9 cellular contexts compared by ENCODE assay signal in the genomic region with DNA sequence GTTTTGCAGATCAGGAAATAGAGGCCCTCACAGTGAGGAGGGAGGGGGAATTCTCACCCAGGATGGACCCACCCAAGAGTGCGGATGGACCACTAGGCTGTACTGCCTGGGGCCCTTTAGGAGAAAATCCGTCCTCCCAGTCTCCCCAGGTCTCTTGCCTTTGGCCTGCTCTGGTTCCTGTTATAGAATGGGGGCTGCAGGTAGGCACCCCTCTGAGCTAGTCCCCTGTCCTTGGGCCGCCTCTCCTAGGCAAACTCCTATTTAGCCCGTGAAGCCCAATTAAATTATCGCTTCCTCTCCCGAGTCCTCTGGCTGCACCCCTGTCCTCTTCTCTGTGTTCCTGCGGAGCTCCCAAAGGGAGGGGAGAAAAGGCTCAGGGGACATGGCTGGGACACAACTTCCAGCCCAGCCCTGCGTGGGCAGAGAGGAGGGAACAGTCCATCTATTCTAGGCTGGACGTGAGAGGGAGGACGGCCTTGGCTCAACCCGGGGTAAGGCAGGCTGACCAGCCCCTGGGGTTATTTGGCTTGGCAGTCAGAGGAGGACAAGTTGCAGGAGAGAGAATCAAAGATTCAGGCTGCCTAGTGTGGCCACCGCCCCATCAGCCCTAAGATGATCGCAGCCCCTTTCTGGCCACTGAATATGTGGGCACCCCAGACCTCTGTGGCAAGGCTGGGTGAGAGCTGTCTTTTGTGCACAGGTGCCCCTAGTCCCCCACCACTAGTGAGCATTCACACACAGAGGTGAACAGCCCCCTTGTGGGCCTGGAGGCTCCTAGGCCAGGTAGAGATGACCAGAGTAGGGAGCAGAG.
A peak's percentile ranks its signal among the peaks of the same experiment; 100 is the strongest.
DNase-seq lines count a peak whose midpoint lies in the region; ATAC-seq and TF ChIP-seq lines count a peak whose summit lies in the region.
"Had no signal": no experiment of that assay in that cellular context is flagged by ENCODE, and none has a peak within 500 bp of the region (broad histone marks: within the 10 kb centered on the region; RNA-seq: fewer than 3 reads in every experiment).

No MANE protein-coding gene starts in this region.

- POLR2A ChIA-PET in A673 (lab: Charles Lee; ENCODE audit: low non-redundant PET), result no interaction called here
- POLR2A ChIA-PET in naive thymus-derived CD8-positive, alpha-beta T cell (lab: Charles Lee), result interaction anchor here (0.9 to 1.5 kb wide), 2 partner anchors 25 to 27 kb away, joined by 3 to 4 read pairs; no protein-coding TSS in a partner anchor

- no peak for TF ChIP-seq CTCF in A673 (conservative IDR thresholded peaks at IDR 0.05; ENCODE audit: low read depth, low read length)
- TF ChIP-seq CTCF in Peyer's patch (IDR thresholded peaks at IDR 0.05), result no peak
- TF ChIP-seq CTCF in endothelial cell (IDR thresholded peaks at IDR 0.05; ENCODE audit: unreplicated experiment), result no peak

- H3K9me3 Mint-ChIP-seq in endothelial cell (ENCODE audit: unreplicated experiment), result no peaks in the 10 kb centered on the region
- no peaks in the 10 kb centered on the region for H3K9me3 Mint-ChIP-seq in naive thymus-derived CD8-positive, alpha-beta T cell

- H3K27me3 Mint-ChIP-seq in endothelial cell (ENCODE audit: unreplicated experiment), result peaks cover 27% of the 10 kb centered on the region
- peaks cover 0 to 2% (median 0%) of the 10 kb centered on the region in 5 donors for H3K27me3 Mint-ChIP-seq in naive thymus-derived CD8-positive, alpha-beta T cell

- H3K4me3 ChIP-seq in A673 (ENCODE audit: low read depth, low read length, poor library complexity, severe bottlenecking) (no peak overlapping the region), Peyer's patch (no peak overlapping the region)

- in situ Hi-C loops in ACHN (cut with HindIII; ENCODE audit: low pct_ligation_motif_present, low pct_unique_long_range_greater_than_20kb, low sequenced_read_pairs), result no loop called here

- no TSS peak for BruUV-seq in A673 (replicated peaks; lab: Mats Ljungman, UMichigan)

- intact Hi-C loops in A673 (cut with micrococcal nuclease; ENCODE audit: unreplicated experiment), result loop anchor here (5.0 kb wide), 1 partner anchor 309 kb away; a partner anchor contains a TSS

- TF ChIP-seq POLR2A in Peyer's patch (IDR thresholded peaks at IDR 0.05), result no peak

- H3K4me1 Mint-ChIP-seq in endothelial cell (ENCODE audit: unreplicated experiment), result peaks cover 44% of the 10 kb centered on the region
- peaks cover 35 to 77% (median 52%) of the 10 kb centered on the region in 4 donors for H3K4me1 Mint-ChIP-seq in naive thymus-derived CD8-positive, alpha-beta T cell

- H3K9me3 ChIP-seq in A673 (ENCODE audit: low read depth, low read length, poor library complexity, severe bottlenecking) (no peaks in the 10 kb centered on the region), Peyer's patch (no peaks in the 10 kb centered on the region)

- H3K27ac ChIP-seq in A673 (ENCODE audit: low read depth, low read length, poor library complexity, severe bottlenecking), result peak overlapping the region; percentile 98
- H3K27ac ChIP-seq in Peyer's patch, result peak overlapping the region; percentile 84 to 98 (median 92)

- peaks cover 6% of the 10 kb centered on the region for H3K36me3 Mint-ChIP-seq in endothelial cell (ENCODE audit: low read depth, unreplicated experiment)
- no peaks in the 10 kb centered on the region for H3K36me3 Mint-ChIP-seq in naive thymus-derived CD8-positive, alpha-beta T cell

- no peaks in the 10 kb centered on the region for H3K27me3 ChIP-seq in A673 (replicated peaks; ENCODE audit: insufficient read depth, low read depth, low read length, poor library complexity)
- no peaks in the 10 kb centered on the region for H3K27me3 ChIP-seq in Peyer's patch

- no peak for ATAC-seq in naive thymus-derived CD8-positive, alpha-beta T cell

- H3K36me3 ChIP-seq in A673 (ENCODE audit: insufficient read depth, low read length, poor library complexity, severe bottlenecking) (no peaks in the 10 kb centered on the region), Peyer's patch (no peaks in the 10 kb centered on the region)

- DNase-seq in A673 (ENCODE audit: low spot score), result no peak
- DNase-seq in Peyer's patch, result no peak
- no peak for DNase-seq in endothelial cell (ENCODE audit: low spot score)
- DNase-seq in naive thymus-derived CD8-positive, alpha-beta T cell, result no peak
- DNase-seq in T1000 (lab: John Stamatoyannopoulos, UW), result no peak
- no peak for DNase-seq in NCI-H187 treated with DMSO at 0.1 percent for 48 hours (lab: John Stamatoyannopoulos, UW)
- no peak for DNase-seq in NCI-H774 (lab: John Stamatoyannopoulos, UW)
- no peak for DNase-seq in ACHN
- DNase-seq: Karpas-422 had no signal

- CTCF ChIA-PET in A673 (lab: Charles Lee), result no interaction called here

- peak overlapping the region; percentile 81 for H3K27ac Mint-ChIP-seq in endothelial cell (ENCODE audit: unreplicated experiment)
- peak overlapping the region; percentile 75 to 96 (median 92) for H3K27ac Mint-ChIP-seq in naive thymus-derived CD8-positive, alpha-beta T cell

- H3K4me1 ChIP-seq in A673 (ENCODE audit: insufficient read depth, low read length, poor library complexity, severe bottlenecking) (peaks cover 76% of the 10 kb centered on the region), Peyer's patch (peaks cover 6 to 59% (median 29%) of the 10 kb centered on the region in 4 donors)

- H3K4me3 Mint-ChIP-seq in endothelial cell (ENCODE audit: unreplicated experiment), result peak overlapping the region; percentile 53
- peak overlapping the region in 9 of 10 donors; percentile 55 to 89 (median 76) for H3K4me3 Mint-ChIP-seq in naive thymus-derived CD8-positive, alpha-beta T cell
